Comparison of ENCODE assay signal across 8 cellular contexts in the genomic region with DNA sequence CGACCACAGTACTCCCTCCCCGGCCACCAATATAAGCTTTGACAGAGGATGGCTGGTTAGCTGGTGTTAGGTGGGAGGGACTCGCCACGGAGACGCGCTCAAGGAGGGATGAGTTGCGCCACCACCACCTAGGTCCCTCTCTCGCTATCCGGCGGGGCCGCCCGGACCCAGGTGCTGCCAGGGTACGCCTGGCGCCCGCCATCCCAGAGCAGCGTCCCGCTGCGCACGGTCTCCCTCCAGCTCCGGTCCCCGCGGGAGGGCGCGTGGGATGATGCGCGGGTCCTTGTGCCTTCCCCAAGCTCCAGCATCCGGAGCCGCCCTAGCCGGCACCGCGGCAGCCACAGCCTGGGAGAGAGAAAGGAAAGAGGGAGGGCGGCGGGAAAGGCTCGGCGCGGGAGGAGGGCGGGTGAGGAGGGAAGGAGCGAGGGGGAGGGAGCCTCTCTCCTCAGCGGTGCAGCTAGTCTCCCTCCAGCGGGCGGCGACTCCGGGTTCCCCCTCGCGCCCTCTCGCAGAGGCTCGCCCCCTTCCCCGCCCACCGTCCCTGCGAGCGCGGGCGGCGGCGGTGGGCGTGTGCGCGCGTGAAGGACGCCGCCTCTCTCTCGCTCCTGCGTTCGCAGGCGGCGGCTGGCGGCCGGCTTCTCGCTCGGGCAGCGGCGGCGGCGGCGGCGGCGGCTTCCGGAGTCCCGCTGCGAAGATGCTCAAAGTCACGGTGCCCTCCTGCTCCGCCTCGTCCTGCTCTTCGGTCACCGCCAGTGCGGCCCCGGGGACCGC. TPM values are rescaled to one million over a fixed set of nuclear protein-coding genes. Genes with fewer than 3 reads are reported as not detected.
A peak's percentile ranks its signal among the peaks of the same experiment; 100 is the strongest.
DNase-seq lines count a peak whose midpoint lies in the region; ATAC-seq, FAIRE-seq and TF ChIP-seq lines count a peak whose summit lies in the region.

A gene (plus strand): TSS at position 595 of the 771 bp plus-strand sequence. CDS start 100 bp downstream, at position 695.

- SMC1A ChIA-PET in GM12878 (lab: Charles Lee; ENCODE audit: uncharacterized antibody, unreplicated experiment): interaction anchor here (0.6 to 23.4 kb wide), 19 partner anchors 8 to 1535 kb away, joined by 3 to 608 read pairs (median 4); no protein-coding TSS in a partner anchor

- in situ Hi-C loops in GM12878 (cut with MboI): no loop called here

- no peak for TF ChIP-seq EP300 in GM12878 (IDR thresholded peaks at IDR 0.05; ENCODE audit: borderline replicate concordance in 1 of 2, control insufficient read depth in 1 of 2, low read depth in 2 of 2, low read length in 2 of 2)

- H3K27me3 ChIP-seq in GM12878 (replicated peaks in 1 of 2; ENCODE audit: control insufficient read depth in 2 of 2, insufficient read depth in 2 of 2, low read length in 1 of 2) (no peaks in the 10 kb centered on the region), skeletal muscle tissue (ENCODE audit: control insufficient read depth in 3 of 3, insufficient read depth in 3 of 3, low read length in 3 of 3) (peaks cover 24 to 35% (median 28%) of the 10 kb centered on the region in 3 donors)

- H3K9me3 ChIP-seq in GM12878 (replicated peaks; ENCODE audit: control insufficient read depth, insufficient read depth, low read length) (no peaks in the 10 kb centered on the region), skeletal muscle tissue (ENCODE audit: control insufficient read depth in 3 of 3, low read length in 3 of 3) (peaks cover 0 to 1% (median 0%) of the 10 kb centered on the region in 3 donors)

- H3K36me3 ChIP-seq in GM12878 (ENCODE audit: control insufficient read depth in 2 of 2, insufficient read depth in 2 of 2, low read length in 1 of 2) (no peaks in the 10 kb centered on the region), skeletal muscle tissue (ENCODE audit: control insufficient read depth in 3 of 3, insufficient read depth in 3 of 3, low read length in 3 of 3) (no peaks in the 10 kb centered on the region)

- peak; percentile 36 for TF ChIP-seq RAD21 in GM12878 (IDR thresholded peaks at IDR 0.05; ENCODE audit: insufficient read depth, low read depth, low read length)

- RAD21 ChIA-PET in GM12878 (lab: Charles Lee; ENCODE audit: unreplicated experiment): interaction anchor here (0.9 to 21.9 kb wide), 14 partner anchors 11 to 270 kb away, joined by 3 to 443 read pairs (median 4); no protein-coding TSS in a partner anchor

- H3K79me2 ChIP-seq in GM12878 (ENCODE audit: control insufficient read depth, insufficient read depth, low read length): peaks cover 47% of the 10 kb centered on the region

- H2AFZ ChIP-seq in GM12878 (ENCODE audit: control insufficient read depth, low read depth, low read length): peak within 1 kb of the TSS; percentile 86

- peak within 1 kb of the TSS; percentile 94 for H3K4me2 ChIP-seq in GM12878 (ENCODE audit: control insufficient read depth, insufficient read depth)

- no TSS peak for BruUV-seq in GM12878 (replicated peaks; lab: Mats Ljungman, UMichigan)

- intact Hi-C loops in GM12878 (cut with micrococcal nuclease; ENCODE audit: unreplicated experiment): loop anchor here (2.0 kb wide), 1 partner anchor 65 kb away; no protein-coding TSS in a partner anchor

- POLR2A ChIA-PET in HEK293T (lab: Yijun Ruan, JAX): interaction anchor here (1.0 to 1.5 kb wide), 3 partner anchors 26 to 288 kb away, joined by 3 to 4 read pairs (median 4); a partner anchor contains a TSS
- POLR2A ChIA-PET in GM12878 (lab: Charles Lee): interaction anchor here (0.6 to 13.0 kb wide), 17 partner anchors 9 to 1001 kb away, joined by 3 to 172 read pairs (median 4); no protein-coding TSS in a partner anchor

- H3K4me3 ChIP-seq in GM12875 (ENCODE audit: low read depth, low read length) (peak within 1 kb of the TSS; percentile 97), GM12878 (peak within 1 kb of the TSS; percentile 83), iPS-11a (ENCODE audit: low read depth, low read length) (peak within 1 kb of the TSS; percentile 81), skeletal muscle tissue (ENCODE audit: low read length in 3 of 3) (peak within 1 kb of the TSS; percentile 44 to 65 (median 50))

- TF ChIP-seq CTCF in GM12875 (IDR thresholded peaks at IDR 0.05; ENCODE audit: borderline replicate concordance, insufficient read depth, low read depth, low read length) (peak; percentile 52), GM12878 (IDR thresholded peaks at IDR 0.05 in 2 of 3, conservative IDR thresholded peaks at IDR 0.05 in 1 of 3; ENCODE audit: control insufficient read depth in 2 of 3, extremely low read depth in 1 of 3, insufficient read depth in 1 of 3, low read depth in 3 of 3, low read length in 3 of 3) (peak; percentile 12 to 35 (median 32); a peak in 2 of 6 replicates)

- H3K27ac ChIP-seq in GM12878 (ENCODE audit: control insufficient read depth, insufficient read depth) (peak within 1 kb of the TSS; percentile 85), skeletal muscle tissue (ENCODE audit: low read depth, low read length) (no peak within 1 kb of the TSS)

- H4K20me1 ChIP-seq in GM12878 (ENCODE audit: control insufficient read depth, insufficient read depth): no peaks in the 10 kb centered on the region

- DNase-seq in HEK293T (ENCODE audit: extremely low spot score): peak; percentile 83
- DNase-seq in NCI-H1092 (lab: John Stamatoyannopoulos, UW): peak; percentile 70
- peak; percentile 83 for DNase-seq in T-helper 22 cell (ENCODE audit: low read depth)
- no peak for DNase-seq in GM12878 (ENCODE audit: low read depth, low spot score)
- DNase-seq in OCI-M2 (lab: John Stamatoyannopoulos, UW; ENCODE audit: unreplicated experiment): no peak

- H3K9ac ChIP-seq in GM12878 (ENCODE audit: control insufficient read depth, insufficient read depth, low read length) (peak within 1 kb of the TSS; percentile 83), skeletal muscle tissue (ENCODE audit: low read depth in 1 of 3, low read length in 3 of 3) (peak within 1 kb of the TSS in 2 of 3 donors; percentile 36 to 40)

- peaks cover 12% of the 10 kb centered on the region for H3K4me1 ChIP-seq in GM12878 (ENCODE audit: control insufficient read depth, insufficient read depth, low read length)
- peaks cover 0 to 8% (median 7%) of the 10 kb centered on the region in 3 donors for H3K4me1 ChIP-seq in skeletal muscle tissue (ENCODE audit: control insufficient read depth in 3 of 3, insufficient read depth in 3 of 3, low read length in 3 of 3)

- CTCF ChIA-PET in HEK293T (lab: Yijun Ruan, JAX) (no interaction called here), GM12878 (lab: Yijun Ruan, JAX) (interaction anchor here (0.7 to 16.0 kb wide), 13 partner anchors 10 to 467 kb away, joined by 3 to 263 read pairs (median 6); no protein-coding TSS in a partner anchor)

- ATAC-seq in GM12878: peak; percentile 79

- TF ChIP-seq POLR2A in GM12878 (IDR thresholded peaks at IDR 0.05; ENCODE audit: low read depth, low read length): peak; percentile 67

- WGBS in GM12878 (ENCODE audit: insufficient coverage, insufficient replicate concordance, low lambda C conversion rate, missing lambda C conversion rate): 3% methylated on average over 56 of the region's 88 CpGs

- no peak for FAIRE-seq in GM12878 (lab: Jason Lieb, UNC)

TF ChIP-seq in HEK293T, 16 proteins besides CTCF, POLR2A, EP300 and RAD21:
- TF ChIP-seq CTBP1 (IDR thresholded peaks at IDR 0.05; ENCODE audit: borderline replicate concordance) (peak; percentile 58; the same call in 1 of the 2 replicates), L3MBTL2 (conservative IDR thresholded peaks at IDR 0.05) (no peak)

TF ChIP-seq in GM12878, 131 proteins besides CTCF, POLR2A, EP300 and RAD21 (continues in another document):
- TF ChIP-seq POLR2AphosphoS5 (IDR thresholded peaks at IDR 0.05; ENCODE audit: low read length) (no peak; the same call in 1 of the 2 replicates), BACH1 (IDR thresholded peaks at IDR 0.05; ENCODE audit: borderline replicate concordance) (no peak; the same call in 1 of the 2 replicates)
- TF ChIP-seq, protein P1, sequence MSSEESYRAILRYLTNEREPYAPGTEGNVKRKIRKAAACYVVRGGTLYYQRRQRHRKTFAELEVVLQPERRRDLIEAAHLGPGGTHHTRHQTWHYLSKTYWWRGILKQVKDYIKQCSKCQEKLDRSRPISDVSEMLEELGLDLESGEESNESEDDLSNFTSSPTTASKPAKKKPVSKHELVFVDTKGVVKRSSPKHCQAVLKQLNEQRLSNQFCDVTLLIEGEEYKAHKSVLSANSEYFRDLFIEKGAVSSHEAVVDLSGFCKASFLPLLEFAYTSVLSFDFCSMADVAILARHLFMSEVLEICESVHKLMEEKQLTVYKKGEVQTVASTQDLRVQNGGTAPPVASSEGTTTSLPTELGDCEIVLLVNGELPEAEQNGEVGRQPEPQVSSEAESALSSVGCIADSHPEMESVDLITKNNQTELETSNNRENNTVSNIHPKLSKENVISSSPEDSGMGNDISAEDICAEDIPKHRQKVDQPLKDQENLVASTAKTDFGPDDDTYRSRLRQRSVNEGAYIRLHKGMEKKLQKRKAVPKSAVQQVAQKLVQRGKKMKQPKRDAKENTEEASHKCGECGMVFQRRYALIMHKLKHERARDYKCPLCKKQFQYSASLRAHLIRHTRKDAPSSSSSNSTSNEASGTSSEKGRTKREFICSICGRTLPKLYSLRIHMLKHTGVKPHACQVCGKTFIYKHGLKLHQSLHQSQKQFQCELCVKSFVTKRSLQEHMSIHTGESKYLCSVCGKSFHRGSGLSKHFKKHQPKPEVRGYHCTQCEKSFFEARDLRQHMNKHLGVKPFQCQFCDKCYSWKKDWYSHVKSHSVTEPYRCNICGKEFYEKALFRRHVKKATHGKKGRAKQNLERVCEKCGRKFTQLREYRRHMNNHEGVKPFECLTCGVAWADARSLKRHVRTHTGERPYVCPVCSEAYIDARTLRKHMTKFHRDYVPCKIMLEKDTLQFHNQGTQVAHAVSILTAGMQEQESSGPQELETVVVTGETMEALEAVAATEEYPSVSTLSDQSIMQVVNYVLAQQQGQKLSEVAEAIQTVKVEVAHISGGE (CRISPR knock-in tag; IDR thresholded peaks at IDR 0.05): no peak

RNA-seq across cellular contexts. Expression of the gene that starts here (rescaled TPM):
- 79.4 and 87.6 TPM in 2 replicates for total RNA-seq in GM12878 (2013; cell fraction: nucleolus; rRNA removed)
- total RNA-seq in GM12878 (2014; rRNA removed) (31.5 and 34.5 TPM in 2 replicates), GM12878 (2014; rRNA removed; fragmentation: Illumina TruSeq; extraction: Trizol) (51.0 and 55.6 TPM in 2 replicates), GM12878 (2021) (51.9 and 54.4 TPM in 2 replicates), skeletal muscle tissue (4.7 TPM)
- polyA plus RNA-seq in GM12878 (2011; ENCODE audit: low read depth): 10.7 TPM
- polyA plus RNA-seq in GM12878 (2011; rRNA removed) (35.8 and 47.1 TPM in 2 replicates), GM12878 (2014; fragmentation: Illumina TruSeq; extraction: Trizol) (30.5 and 39.0 TPM in 2 replicates), GM12878 (2014; fragmentation: Nextera tagmentation; extraction: Ambion mirVana) (10 to 100 TPM; 13.3 to 15.0 TPM), GM12878 (2014; rRNA removed) (38.5 and 45.0 TPM in 2 replicates), GM12878 (2016; fragmentation: Nextera tagmentation; extraction: Ambion mirVana) (10 to 100 TPM; 31.4 to 34.9 TPM)
- 17.7 and 18.9 TPM in 2 replicates for polyA plus RNA-seq in GM12878 (2011; cell fraction: cytosol; rRNA removed)
- polyA plus RNA-seq in GM12878 (2011; cell fraction: nucleus; rRNA removed): 14.0 and 16.6 TPM in 2 replicates
- polyA plus RNA-seq in GM12878 (2012): 18.5 and 26.3 TPM in 2 replicates
- polyA minus RNA-seq in GM12878 (2011; rRNA and poly(A)+ RNA removed): 41.1 and 45.5 TPM in 2 replicates
- 17.9 and 34.2 TPM in 2 replicates for polyA minus RNA-seq in GM12878 (2011; cell fraction: cytosol; rRNA and poly(A)+ RNA removed)
- 25.5 and 30.0 TPM in 2 replicates for polyA minus RNA-seq in GM12878 (2011; cell fraction: nucleus; rRNA and poly(A)+ RNA removed)

Comparison
In these comparisons a context has a peak if more than half of its experiments do, and no peak if none do; other contexts are left out.
1. DNase-seq: peak in HEK293T (single experiment), NCI-H1092 (single experiment) and T-helper 22 cell (single experiment); none in GM12878 (single experiment) and OCI-M2 (single experiment).
2. Peak in every context shown above with its lines, with median percentiles within 50 percentile points of each other: H3K4me3 ChIP-seq.